ENCODE assay signal across 9 cellular contexts in the genomic region with DNA sequence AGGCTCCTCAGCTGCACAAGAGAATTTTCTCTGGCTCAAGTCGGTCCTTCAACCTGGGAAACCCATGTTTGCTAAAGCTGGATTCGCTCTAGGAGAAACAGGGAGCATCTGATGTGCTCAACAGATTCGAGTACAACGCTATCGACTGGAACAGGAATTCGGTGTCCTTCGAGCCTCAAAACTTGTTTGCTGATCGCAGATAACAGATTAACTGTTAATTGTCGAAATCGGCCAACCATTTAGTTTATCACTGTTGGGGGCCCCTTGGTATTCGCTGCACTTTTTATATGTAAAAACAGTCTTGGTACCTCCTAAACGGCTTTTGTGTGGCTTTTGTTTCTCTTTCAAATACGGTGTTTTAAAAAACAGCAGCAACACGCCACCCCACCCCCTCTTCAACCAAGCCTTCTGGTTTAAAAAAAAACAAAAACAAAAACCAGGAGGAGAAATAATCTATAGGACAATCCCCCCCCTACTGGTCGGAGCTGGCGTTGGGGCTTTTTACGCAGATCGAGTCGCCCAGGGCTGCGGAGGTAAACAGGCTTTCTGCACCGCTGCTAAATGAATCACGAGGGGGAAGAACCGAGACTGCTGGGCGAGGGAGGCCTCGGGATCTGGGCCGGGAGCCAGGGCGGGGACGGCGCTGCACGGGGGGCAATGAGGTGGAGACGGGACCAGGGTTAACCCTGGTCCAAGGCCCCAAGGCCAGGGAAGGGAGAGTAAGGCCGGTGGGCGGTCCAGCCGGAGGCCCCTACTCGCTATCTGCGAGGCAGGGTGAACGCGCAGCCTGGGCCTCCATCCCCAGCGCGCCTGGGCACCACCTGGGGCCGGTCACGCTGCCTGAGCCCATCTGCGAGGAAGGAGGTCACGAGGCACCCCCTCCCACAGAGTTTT.
DNase-seq lines count a peak whose midpoint lies in the region; ATAC-seq and TF ChIP-seq lines count a peak whose summit lies in the region.
"Had no signal": no experiment of that assay in that cellular context is flagged by ENCODE, and none has a peak within 500 bp of the region (broad histone marks: within the 10 kb centered on the region; RNA-seq: fewer than 3 reads in every experiment).

No MANE protein-coding gene starts in this region.

- intact Hi-C loops in stomach (cut with DNase I; ENCODE audit: low total_unique reads) = no loop called here

- H3K27me3 Mint-ChIP-seq in WTC11 (ENCODE audit: low read depth) (peaks cover 22% of the 10 kb centered on the region), chondrocyte (ENCODE audit: low read depth) (no peaks in the 10 kb centered on the region)

- ATAC-seq in HG02642 (IDR thresholded peaks at IDR 0.05; ENCODE audit: poor library complexity, unreplicated experiment) (peak; percentile 45), WTC11 (peak; percentile 42), HG03469 (IDR thresholded peaks at IDR 0.05; ENCODE audit: unreplicated experiment) (no peak)

- 12 to 35% (median 27%) methylated on average over 31 to 44 of the region's 44 CpGs for WGBS in stomach, 5 donors

- H3K4me3 Mint-ChIP-seq in WTC11 (peak overlapping the region; percentile 72), chondrocyte (ENCODE audit: unreplicated experiment) (no peak overlapping the region)

- peak overlapping the region; percentile 98 for H3K27ac Mint-ChIP-seq in WTC11
- H3K27ac Mint-ChIP-seq in chondrocyte (ENCODE audit: unreplicated experiment) = no peak overlapping the region

- TF ChIP-seq CTCF in GM06990 (IDR thresholded peaks at IDR 0.05; ENCODE audit: insufficient read depth, low read length, poor library complexity, severe bottlenecking) (peak; percentile 60), WTC11 (IDR thresholded peaks at IDR 0.05) (no peak), chondrocyte (IDR thresholded peaks at IDR 0.05) (peak; percentile 76), stomach (IDR thresholded peaks at IDR 0.05) (peak in 2 of 7 experiments; percentile 34 to 53)

- H3K4me3 ChIP-seq in GM06990 (replicated peaks; ENCODE audit: low read depth, low read length) = peak overlapping the region; percentile 33
- no peak overlapping the region for H3K4me3 ChIP-seq in muscle layer of colon (ENCODE audit: low read depth in 1 of 2, low read length in 2 of 2)
- peak overlapping the region in 1 of 4 donors; percentile 10 for H3K4me3 ChIP-seq in stomach
- H3K4me3 ChIP-seq: dorsolateral prefrontal cortex had no signal

- no peaks in the 10 kb centered on the region for H3K36me3 ChIP-seq in GM06990 (ENCODE audit: control insufficient read depth, insufficient read depth, low read length)
- H3K36me3 ChIP-seq in muscle layer of colon (ENCODE audit: insufficient read depth, low read length) = no peaks in the 10 kb centered on the region
- H3K36me3 ChIP-seq in stomach = no peaks in the 10 kb centered on the region

- peak overlapping the region; percentile 25 for H3K27ac ChIP-seq in muscle layer of colon (ENCODE audit: low read depth, low read length)
- peak overlapping the region; percentile 53 to 99 (median 96) for H3K27ac ChIP-seq in stomach

- no peak overlapping the region for H3K9ac ChIP-seq in muscle layer of colon (ENCODE audit: low read length)

- H3K9me3 Mint-ChIP-seq in WTC11 = no peaks in the 10 kb centered on the region
- no peaks in the 10 kb centered on the region for H3K9me3 Mint-ChIP-seq in chondrocyte (ENCODE audit: low read depth)

- peaks cover 58% of the 10 kb centered on the region for H3K4me1 Mint-ChIP-seq in WTC11
- H3K4me1 Mint-ChIP-seq in chondrocyte (ENCODE audit: low read depth) = peaks cover 48% of the 10 kb centered on the region

- peaks cover 35% of the 10 kb centered on the region for H3K4me1 ChIP-seq in muscle layer of colon (ENCODE audit: insufficient read depth, low read length)
- H3K4me1 ChIP-seq in stomach = peaks cover 8 to 75% (median 53%) of the 10 kb centered on the region in 4 donors

- no peak for TF ChIP-seq EP300 in stomach (IDR thresholded peaks at IDR 0.05)

- CTCF ChIA-PET in WTC11 (lab: Charles Lee) = interaction anchor here (0.6 to 2.1 kb wide), 10 partner anchors 13 to 517 kb away, joined by 3 to 12 read pairs (median 5); partner anchors contain the start of gene BCOR

- H3K9me3 ChIP-seq in muscle layer of colon (ENCODE audit: low read length) = no peaks in the 10 kb centered on the region
- H3K9me3 ChIP-seq in stomach = no peaks in the 10 kb centered on the region

- peak; percentile 80 for DNase-seq in GM06990 (ENCODE audit: extremely low read depth, insufficient read length)
- DNase-seq in NCI-H2107 treated with DMSO at 0.1 percent for 48 hours (lab: John Stamatoyannopoulos, UW; ENCODE audit: unreplicated experiment) = peak; percentile 53
- DNase-seq in WTC11 (ENCODE audit: low spot score) = peak; percentile 80
- DNase-seq in chondrocyte (ENCODE audit: low spot score) = peak; percentile 88
- DNase-seq in stomach = peak; percentile 74

- no peak for TF ChIP-seq POLR2A in stomach (IDR thresholded peaks at IDR 0.05)

- H3K27me3 ChIP-seq in GM06990 (replicated peaks; ENCODE audit: control insufficient read depth, insufficient read depth, low read length) (no peaks in the 10 kb centered on the region), muscle layer of colon (ENCODE audit: control insufficient read depth in 1 of 2, insufficient read depth in 2 of 2, low read length in 2 of 2) (peaks cover 0 to 44% of the 10 kb centered on the region in 2 donors), stomach (peaks cover 0 to 57% (median 21%) of the 10 kb centered on the region in 3 donors)

- POLR2A ChIA-PET in WTC11 (lab: Charles Lee) = interaction anchor here (0.6 to 5.9 kb wide), 8 partner anchors 9 to 77 kb away, joined by 3 to 58 read pairs (median 4); partner anchors contain the start of gene BCOR

- H3K36me3 Mint-ChIP-seq in WTC11 (no peaks in the 10 kb centered on the region), chondrocyte (ENCODE audit: low read depth) (no peaks in the 10 kb centered on the region)

TF ChIP-seq in WTC11, 78 proteins besides CTCF, POLR2A, EP300 and RAD21 (continues in another document):
- TF ChIP-seq FOXP4 (CRISPR knock-in tag; IDR thresholded peaks at IDR 0.05) (peak; percentile 26; the same call in 1 of the 2 replicates), MXD4 (CRISPR knock-in tag; IDR thresholded peaks at IDR 0.05; ENCODE audit: borderline replicate concordance) (no peak)
- TF ChIP-seq, protein P1, sequence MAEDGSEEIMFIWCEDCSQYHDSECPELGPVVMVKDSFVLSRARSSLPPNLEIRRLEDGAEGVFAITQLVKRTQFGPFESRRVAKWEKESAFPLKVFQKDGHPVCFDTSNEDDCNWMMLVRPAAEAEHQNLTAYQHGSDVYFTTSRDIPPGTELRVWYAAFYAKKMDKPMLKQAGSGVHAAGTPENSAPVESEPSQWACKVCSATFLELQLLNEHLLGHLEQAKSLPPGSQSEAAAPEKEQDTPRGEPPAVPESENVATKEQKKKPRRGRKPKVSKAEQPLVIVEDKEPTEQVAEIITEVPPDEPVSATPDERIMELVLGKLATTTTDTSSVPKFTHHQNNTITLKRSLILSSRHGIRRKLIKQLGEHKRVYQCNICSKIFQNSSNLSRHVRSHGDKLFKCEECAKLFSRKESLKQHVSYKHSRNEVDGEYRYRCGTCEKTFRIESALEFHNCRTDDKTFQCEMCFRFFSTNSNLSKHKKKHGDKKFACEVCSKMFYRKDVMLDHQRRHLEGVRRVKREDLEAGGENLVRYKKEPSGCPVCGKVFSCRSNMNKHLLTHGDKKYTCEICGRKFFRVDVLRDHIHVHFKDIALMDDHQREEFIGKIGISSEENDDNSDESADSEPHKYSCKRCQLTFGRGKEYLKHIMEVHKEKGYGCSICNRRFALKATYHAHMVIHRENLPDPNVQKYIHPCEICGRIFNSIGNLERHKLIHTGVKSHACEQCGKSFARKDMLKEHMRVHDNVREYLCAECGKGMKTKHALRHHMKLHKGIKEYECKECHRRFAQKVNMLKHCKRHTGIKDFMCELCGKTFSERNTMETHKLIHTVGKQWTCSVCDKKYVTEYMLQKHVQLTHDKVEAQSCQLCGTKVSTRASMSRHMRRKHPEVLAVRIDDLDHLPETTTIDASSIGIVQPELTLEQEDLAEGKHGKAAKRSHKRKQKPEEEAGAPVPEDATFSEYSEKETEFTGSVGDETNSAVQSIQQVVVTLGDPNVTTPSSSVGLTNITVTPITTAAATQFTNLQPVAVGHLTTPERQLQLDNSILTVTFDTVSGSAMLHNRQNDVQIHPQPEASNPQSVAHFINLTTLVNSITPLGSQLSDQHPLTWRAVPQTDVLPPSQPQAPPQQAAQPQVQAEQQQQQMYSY (CRISPR knock-in tag; IDR thresholded peaks at IDR 0.05) = no peak
